In the genomic region with DNA sequence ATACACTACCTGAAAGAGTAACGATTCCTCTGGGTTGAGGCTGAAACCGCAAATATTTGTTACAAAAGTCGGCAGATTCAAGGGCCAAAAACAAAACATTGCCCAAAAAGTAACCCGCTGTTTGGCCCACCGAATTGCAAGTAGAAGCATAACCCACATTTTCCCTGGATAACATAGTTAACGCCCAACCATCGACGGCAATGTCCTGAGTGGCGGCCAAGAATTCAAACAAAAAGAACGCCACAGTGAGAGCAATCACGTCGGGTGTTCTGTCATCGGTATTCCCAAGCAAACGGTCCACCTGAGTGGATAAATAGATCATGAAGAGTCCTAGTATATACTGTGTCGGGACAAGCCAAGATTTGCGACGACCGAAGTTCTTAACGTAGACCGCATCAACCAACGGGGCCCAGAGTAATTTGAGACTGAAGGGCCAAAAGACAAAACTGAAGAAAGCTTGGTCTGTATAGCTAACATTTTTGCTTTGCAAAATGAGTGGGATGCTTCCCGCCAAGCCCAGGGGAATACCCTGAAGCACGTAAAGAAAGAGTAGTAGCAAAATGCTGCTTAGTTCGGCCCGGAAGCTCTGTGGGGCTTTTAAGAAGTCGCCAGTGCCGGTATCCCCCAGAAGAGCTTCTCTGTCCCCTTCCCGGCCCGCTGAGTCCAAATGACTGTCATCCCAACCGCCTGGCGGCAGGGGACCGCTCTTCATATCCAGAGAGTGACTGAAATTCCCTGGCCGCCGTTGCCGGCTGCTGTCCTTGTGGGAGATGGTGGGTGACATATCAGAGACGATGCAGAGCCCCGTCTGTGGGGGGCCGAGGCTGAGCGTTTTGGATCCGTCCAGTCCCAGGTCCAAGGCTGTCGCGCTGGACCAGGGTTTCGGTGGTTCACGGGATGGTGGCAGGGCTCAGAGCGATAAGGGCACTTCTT, we compare ENCODE assay signal across 8 cellular contexts. TPM values are rescaled to one million over a fixed set of nuclear protein-coding genes. Genes with fewer than 3 reads are reported as not detected.
DNase-seq lines count a peak whose midpoint lies in the region; ATAC-seq, FAIRE-seq and TF ChIP-seq lines count a peak whose summit lies in the region.

No MANE protein-coding gene starts in this region.

- peaks cover 14% of the 10 kb centered on the region for H3K4me1 Mint-ChIP-seq in astrocyte (ENCODE audit: low read depth, unreplicated experiment)

- POLR2A ChIA-PET in PC-3 (lab: Charles Lee; ENCODE audit: unreplicated experiment), result interaction anchor here (0.5 to 0.8 kb wide), 3 partner anchors 48 to 144 kb away, joined by 3 read pairs; a partner anchor contains a TSS

- H3K36me3 ChIP-seq in PC-3 (ENCODE audit: low read depth, low read length), result no peaks in the 10 kb centered on the region
- H3K36me3 ChIP-seq in astrocyte (ENCODE audit: insufficient read depth, low read length), result no peaks in the 10 kb centered on the region
- H3K36me3 ChIP-seq in smooth muscle cell (ENCODE audit: low read depth), result peaks cover 4% of the 10 kb centered on the region

- H2AFZ ChIP-seq in PC-3 (ENCODE audit: low read length) (peak overlapping the region; percentile 68), astrocyte (ENCODE audit: low read depth, low read length) (peak overlapping the region; percentile 66), smooth muscle cell (ENCODE audit: low read depth) (peak overlapping the region; percentile 57)

- peak overlapping the region; percentile 97 for H3K4me3 Mint-ChIP-seq in astrocyte (ENCODE audit: unreplicated experiment)

- H3K27me3 Mint-ChIP-seq in astrocyte (ENCODE audit: low read depth, unreplicated experiment), result no peaks in the 10 kb centered on the region

- WGBS in smooth muscle cell (ENCODE audit: low lambda C conversion rate), result 2% methylated on average over 45 of the region's 45 CpGs

- peaks cover 5% of the 10 kb centered on the region for H3K9me3 Mint-ChIP-seq in astrocyte (ENCODE audit: unreplicated experiment)

- H3K9ac ChIP-seq in PC-3 (ENCODE audit: low read length) (peak overlapping the region; percentile 87), astrocyte (ENCODE audit: low read length) (peak overlapping the region; percentile 94), smooth muscle cell (ENCODE audit: low read depth) (peak overlapping the region; percentile 66)

- DNase-seq in DMS53 (lab: John Stamatoyannopoulos, UW) (peak; percentile 57), DMS53 treated with DMSO at 0.1 percent for 48 hours (lab: John Stamatoyannopoulos, UW; ENCODE audit: unreplicated experiment) (no peak), PC-3 (peak; percentile 19), astrocyte (ENCODE audit: low read depth) (peak; percentile 24), iPS-NIHi7 (ENCODE audit: extremely low spot score) (peak; percentile 17), smooth muscle cell (lab: John Stamatoyannopoulos, UW; ENCODE audit: unreplicated experiment) (no peak), SKM-1 (lab: John Stamatoyannopoulos, UW; ENCODE audit: unreplicated experiment) (no peak)

- BruUV-seq in PC-3 (replicated peaks; lab: Mats Ljungman, UMichigan), result TSS peak; percentile 57

- H3K4me3 ChIP-seq in PC-3 (ENCODE audit: low read length), result peak overlapping the region; percentile 95
- H3K4me3 ChIP-seq in astrocyte (ENCODE audit: insufficient read depth, low read depth, low read length), result peak overlapping the region; percentile 87
- H3K4me3 ChIP-seq in smooth muscle cell, result peak overlapping the region; percentile 74

- H3K9me3 ChIP-seq in PC-3 (ENCODE audit: low read length), result no peaks in the 10 kb centered on the region
- no peaks in the 10 kb centered on the region for H3K9me3 ChIP-seq in astrocyte (ENCODE audit: insufficient read depth, low read depth, low read length)
- H3K9me3 ChIP-seq in smooth muscle cell (replicated peaks; ENCODE audit: low read depth), result no peaks in the 10 kb centered on the region

- H3K4me1 ChIP-seq in PC-3 (ENCODE audit: insufficient read depth, low read length) (peaks cover 11% of the 10 kb centered on the region; the same call in 1 of the 2 replicates), astrocyte (ENCODE audit: insufficient read depth, low read length) (peaks cover 5% of the 10 kb centered on the region), smooth muscle cell (ENCODE audit: low read depth) (peaks cover 24% of the 10 kb centered on the region)

- TF ChIP-seq CTCF in PC-3 (conservative IDR thresholded peaks at IDR 0.05; ENCODE audit: low read depth, low read length) (0 out of 2 replicates have a peak, but pooled peaks have one; percentile 13), astrocyte (IDR thresholded peaks at IDR 0.05; ENCODE audit: insufficient read depth, low read depth, low read length) (no peak), smooth muscle cell (IDR thresholded peaks at IDR 0.05; ENCODE audit: borderline replicate concordance, insufficient read depth, poor library complexity, severe bottlenecking) (no peak)

- H3F3A ChIP-seq in PC-3 (ENCODE audit: low read length, unreplicated experiment) (no peaks in the 10 kb centered on the region), smooth muscle cell (ENCODE audit: low read depth) (no peaks in the 10 kb centered on the region)

- H3K4me2 ChIP-seq in PC-3 (ENCODE audit: low read length), result peak overlapping the region; percentile 93
- H3K4me2 ChIP-seq in astrocyte (ENCODE audit: low read length), result peak overlapping the region; percentile 83
- H3K4me2 ChIP-seq in smooth muscle cell, result peak overlapping the region; percentile 96

- peak; percentile 14 for ATAC-seq in HG02642 (IDR thresholded peaks at IDR 0.05; ENCODE audit: poor library complexity, unreplicated experiment)
- ATAC-seq in PC-3, result peak; percentile 2

- intact Hi-C loops in PC-3 (cut with micrococcal nuclease), result loop anchor here (1.0 to 10.0 kb wide), 6 partner anchors 17 to 499 kb away; a partner anchor contains a TSS

- H3K36me3 Mint-ChIP-seq in astrocyte (ENCODE audit: low read depth, unreplicated experiment), result peaks cover 5% of the 10 kb centered on the region

- H4K20me1 ChIP-seq in PC-3 (ENCODE audit: low read length) (peaks cover 9% of the 10 kb centered on the region), astrocyte (ENCODE audit: insufficient read depth, low read length) (peaks cover 37% of the 10 kb centered on the region), smooth muscle cell (ENCODE audit: low read depth) (peaks cover 48% of the 10 kb centered on the region)

- CTCF ChIA-PET in PC-3 (lab: Charles Lee), result interaction anchor here (0.7 to 1.4 kb wide), 2 partner anchors 37 to 48 kb away, joined by 4 to 6 read pairs; a partner anchor contains a TSS

- H3K9me2 ChIP-seq in PC-3 (replicated peaks; ENCODE audit: low read length), result no peaks in the 10 kb centered on the region

- H3K27ac ChIP-seq in PC-3 (ENCODE audit: low read length), result peak overlapping the region; percentile 48
- H3K27ac ChIP-seq in astrocyte (ENCODE audit: low read depth, low read length), result peak overlapping the region; percentile 75
- peak overlapping the region; percentile 56 for H3K27ac ChIP-seq in smooth muscle cell (ENCODE audit: low read depth)

- H3K79me2 ChIP-seq in PC-3 (ENCODE audit: low read length) (peaks cover 57% of the 10 kb centered on the region), astrocyte (ENCODE audit: insufficient read depth, low read length) (peaks cover 54% of the 10 kb centered on the region), smooth muscle cell (ENCODE audit: low read depth) (peaks cover 51% of the 10 kb centered on the region)

- H3K27me3 ChIP-seq in PC-3 (ENCODE audit: low read length), result no peaks in the 10 kb centered on the region
- no peaks in the 10 kb centered on the region for H3K27me3 ChIP-seq in astrocyte (ENCODE audit: insufficient read depth, low read length)
- H3K27me3 ChIP-seq in smooth muscle cell (ENCODE audit: low read depth), result no peaks in the 10 kb centered on the region

- no peak for FAIRE-seq in astrocyte (lab: Jason Lieb, UNC)

- peak overlapping the region; percentile 99 for H3K27ac Mint-ChIP-seq in astrocyte (ENCODE audit: unreplicated experiment)

RNA-seq across cellular contexts. Expression of a gene that starts 0.7 kb away (rescaled TPM):
- total RNA-seq in PC-3 (2014; rRNA removed) (32.3 and 32.9 TPM in 2 replicates), astrocyte (27.3 and 30.4 TPM in 2 replicates), smooth muscle cell (34.9 and 44.3 TPM in 2 replicates)
- polyA plus RNA-seq in smooth muscle cell, result 16.4 and 17.5 TPM in 2 replicates

RNA-seq across cellular contexts. Expression of a gene that starts 17.0 kb away (rescaled TPM):
- total RNA-seq in PC-3 (2014; rRNA removed) (42.2 and 43.3 TPM in 2 replicates), astrocyte (58.1 and 59.7 TPM in 2 replicates), smooth muscle cell (52.1 and 72.9 TPM in 2 replicates)
- 57.3 and 64.5 TPM in 2 replicates for polyA plus RNA-seq in smooth muscle cell

RNA-seq across cellular contexts. Expression of a gene that starts 47.4 kb away (rescaled TPM):
- total RNA-seq in PC-3 (2014; rRNA removed) (3.5 and 3.6 TPM in 2 replicates), astrocyte (2.4 and 3.2 TPM in 2 replicates), smooth muscle cell (4.3 and 4.4 TPM in 2 replicates)
- 3.2 and 3.4 TPM in 2 replicates for polyA plus RNA-seq in smooth muscle cell

Comparison
In these comparisons a context has a peak if more than half of its experiments do, and no peak if none do; other contexts are left out.
1. DNase-seq: peak in DMS53 (single experiment), PC-3 (single experiment), astrocyte (single experiment) and iPS-NIHi7 (single experiment); none in DMS53 treated with DMSO at 0.1 percent for 48 hours (single experiment), smooth muscle cell (single experiment) and SKM-1 (single experiment).
2. Peak in every context shown above with its lines, with median percentiles within 50 percentile points of each other: H2AFZ ChIP-seq, H3K27ac ChIP-seq, H3K4me2 ChIP-seq, H3K4me3 ChIP-seq and H3K9ac ChIP-seq.